11 cellular contexts compared by ENCODE assay signal in genomic region chr1:116951175-116951935, GRCh38. TPM values are rescaled to one million over a fixed set of nuclear protein-coding genes. Genes with fewer than 3 reads are reported as not detected.
DNase-seq lines count a peak whose midpoint lies in the region; ATAC-seq and TF ChIP-seq lines count a peak whose summit lies in the region.
"Had no signal": no experiment of that assay in that cellular context is flagged by ENCODE, and none has a peak within 500 bp of the region (broad histone marks: within the 10 kb centered on the region; RNA-seq: fewer than 3 reads in every experiment).

No MANE protein-coding gene starts in this region.

- H3K27ac ChIP-seq in gastroesophageal sphincter = peak overlapping the region; percentile 77 to 92 (median 82)
- H3K27ac ChIP-seq in WERI-Rb-1 = no peak overlapping the region
- H3K27ac ChIP-seq: parathyroid adenoma, PC-9 had no signal

- H3K9me3 ChIP-seq in adipocyte (ENCODE audit: control insufficient read depth, low read length) = no peaks in the 10 kb centered on the region
- H3K9me3 ChIP-seq in gastroesophageal sphincter = no peaks in the 10 kb centered on the region
- H3K9me3 ChIP-seq in WERI-Rb-1 (ENCODE audit: severe bottlenecking) = no peaks in the 10 kb centered on the region

- H3K27me3 ChIP-seq in adipocyte (replicated peaks; ENCODE audit: control insufficient read depth, insufficient read depth, low read length) (no peaks in the 10 kb centered on the region), gastroesophageal sphincter (no peaks in the 10 kb centered on the region), WERI-Rb-1 (ENCODE audit: insufficient read depth, low read depth, severe bottlenecking) (no peaks in the 10 kb centered on the region)

- H3K36me3 ChIP-seq in adipocyte (ENCODE audit: control insufficient read depth, insufficient read depth, low read length, severe bottlenecking) (no peaks in the 10 kb centered on the region), gastroesophageal sphincter (peaks cover 0 to 6% of the 10 kb centered on the region in 2 donors), WERI-Rb-1 (peaks cover 3% of the 10 kb centered on the region; the same call in 1 of the 2 replicates)

- ATAC-seq in gastroesophageal sphincter (peak; percentile 64), GM18511 (IDR thresholded peaks at IDR 0.05; ENCODE audit: unreplicated experiment) (no peak), GM21381 (IDR thresholded peaks at IDR 0.05; ENCODE audit: unreplicated experiment) (no peak)

- H3K4me3 ChIP-seq in adipocyte (ENCODE audit: low read length) (peak overlapping the region; percentile 57), gastroesophageal sphincter (peak overlapping the region; percentile 6 to 32), WERI-Rb-1 (ENCODE audit: low read depth, low read length) (no peak overlapping the region)
- H3K4me3 ChIP-seq: PC-9 had no signal

- no peak for TF ChIP-seq EP300 in gastroesophageal sphincter (IDR thresholded peaks at IDR 0.05)

- TF ChIP-seq CTCF in gastroesophageal sphincter (IDR thresholded peaks at IDR 0.05) (no peak), WERI-Rb-1 (IDR thresholded peaks at IDR 0.05; ENCODE audit: low read depth, low read length) (no peak)

- no peak for TF ChIP-seq POLR2A in gastroesophageal sphincter (IDR thresholded peaks at IDR 0.05)

- peak overlapping the region; percentile 32 for H3K9ac ChIP-seq in adipocyte (ENCODE audit: low read length)
- H3K9ac ChIP-seq: parathyroid adenoma had no signal

- peaks cover 24% of the 10 kb centered on the region for H3K4me1 ChIP-seq in adipocyte (ENCODE audit: control insufficient read depth, insufficient read depth, low read length)
- peaks cover 26 to 90% (median 29%) of the 10 kb centered on the region in 3 donors for H3K4me1 ChIP-seq in gastroesophageal sphincter
- H3K4me1 ChIP-seq: parathyroid adenoma had no signal

- DNase-seq in AG08395 (ENCODE audit: low spot score) = peak; percentile 69
- DNase-seq in adipocyte (ENCODE audit: low read depth) = peak; percentile 57
- peak; percentile 58 for DNase-seq in non-pigmented ciliary epithelial cell (ENCODE audit: low read depth)
- no peak for DNase-seq in activated T-cell treated with anti-CD3 and anti-CD28 coated beads, Interleukin-2, amount 50 U/mL, for 1 hour
- no peak for DNase-seq in WERI-Rb-1
- DNase-seq: activated naive CD4-positive, alpha-beta T cell treated with anti-CD3 and anti-CD28 coated beads for 36 hours; PC-9 had no signal

- 40 to 55% methylated on average over 6 to 9 of the region's 12 CpGs for WGBS in gastroesophageal sphincter (ENCODE audit: low coverage in 1 of 2), 2 donors

RNA-seq across cellular contexts. Expression of gene PTGFRN, which starts 41.6 kb away (rescaled TPM):
- 100 to 1,000 TPM in 2 of 4 donors, 10 to 100 TPM in 2; 60.0 to 166 (median 101) TPM for total RNA-seq in gastroesophageal sphincter

RNA-seq across cellular contexts. Expression of gene CD101, which starts 50.2 kb away (rescaled TPM):
- 1 to 10 TPM in 1 of 4 donors, under 1 TPM in 3; 0.35 to 5.3 (median 0.84) TPM for total RNA-seq in gastroesophageal sphincter

Comparison
In these comparisons a context has a peak if more than half of its experiments do, and no peak if none do; other contexts are left out.
1. DNase-seq: peak in AG08395 (single experiment), adipocyte (single experiment) and non-pigmented ciliary epithelial cell (single experiment); none in activated T-cell treated with anti-CD3 and anti-CD28 coated beads, Interleukin-2, amount 50 U/mL, for 1 hour (single experiment) and WERI-Rb-1 (single experiment).